In the genomic region with DNA sequence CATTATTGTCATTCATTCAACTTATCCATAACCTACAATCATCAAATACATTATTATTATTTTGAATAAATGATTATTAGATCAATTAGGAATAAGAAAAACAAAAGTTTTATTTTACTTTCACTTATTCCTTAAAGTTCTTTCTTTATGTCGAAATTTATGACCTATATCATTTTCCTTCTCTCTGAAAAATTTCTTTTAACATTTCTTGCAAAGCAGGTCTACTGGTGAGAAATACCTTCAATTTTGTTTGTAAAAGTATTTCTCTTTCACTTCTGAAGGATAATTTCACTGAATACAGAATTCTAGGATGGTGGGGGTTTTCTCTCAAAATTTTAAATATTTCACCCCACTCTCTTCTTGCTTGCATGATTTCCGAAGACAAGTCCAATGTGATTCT, we compare ENCODE assay signal across 28 cellular contexts. TPM values are rescaled to one million over a fixed set of nuclear protein-coding genes. Genes with fewer than 3 reads are reported as not detected.
"Had no signal": no experiment of that assay in that cellular context is flagged by ENCODE, and none has a peak within 500 bp of the region (broad histone marks: within the 10 kb centered on the region; RNA-seq: fewer than 3 reads in every experiment).

No MANE protein-coding gene starts in this region.

- H3K4me1 ChIP-seq: testis, uterus had no signal

- H3K27ac ChIP-seq: stomach, suprapubic skin, testis, thoracic aorta, thyroid gland, tibial artery, tibial nerve, transverse colon, upper lobe of left lung, upper lobe of right lung, uterus, vagina had no signal

- H3K27me3 ChIP-seq: testis, thyroid gland, vagina had no signal

- H3K4me3 ChIP-seq: stomach, suprapubic skin, testis, thoracic aorta, thyroid gland, tibial artery, tibial nerve, transverse colon, upper lobe of left lung, upper lobe of right lung, uterus, vagina had no signal

- DNase-seq: stimulated activated CD4-positive, alpha-beta T cell treated with anti-CD3 and anti-CD28 coated beads, Interleukin-2, amount 100 ng/mL, for 48 hours; stimulated activated CD4-positive, alpha-beta T cell treated with anti-CD3 and anti-CD28 coated beads, Interleukin-4, amount 100 ng/mL, for 1 hour; stimulated activated CD4-positive, alpha-beta T cell treated with anti-CD3 and anti-CD28 coated beads, Interleukin-4, amount 100 ng/mL, for 24 hours; stimulated activated CD4-positive, alpha-beta T cell treated with anti-CD3 and anti-CD28 coated beads, Interleukin-4, amount 100 ng/mL, for 4 hours; stimulated activated CD8-positive, alpha-beta memory T cell treated with anti-CD3 and anti-CD28 coated beads, Interleukin-4, amount 100 ng/mL, for 48 hours; stimulated activated naive B cell treated with anti-CD40 and anti-IgM and Interleukin-4, amounts not matched to agents 10 μg/mL and 1 μg/mL and 100 μg/mL, for 72 hours; stimulated activated naive CD4-positive, alpha-beta T cell; stimulated activated naive CD4-positive, alpha-beta T cell treated with Interleukin-2 at 50 U/mL for 16 hours; stimulated activated naive CD8-positive, alpha-beta T cell treated with anti-CD3 and anti-CD28 coated beads, Interleukin-15, amount 100 ng/mL, for 72 hours; stimulated activated naive CD8-positive, alpha-beta T cell treated with anti-CD3 and anti-CD28 coated beads, Interleukin-15, Interleukin-2, amounts not matched to agents 100 U/mL and 50 U/mL, for 24 hours; stomach; substantia nigra; testis; thyroid gland; tibial artery; transverse colon; trophoblast cell; upper lobe of left lung; upper lobe of right lung; uterus had no signal

- H3K9me3 ChIP-seq: suprapubic skin, testis, thoracic aorta, thyroid gland, tibial artery, transverse colon, upper lobe of left lung, upper lobe of right lung, uterus, vagina had no signal

- ATAC-seq: stimulated activated effector memory CD8-positive, alpha-beta T cell treated with anti-CD3 and anti-CD28 coated beads, Interleukin-12 subunit alpha, Interleukin-12 subunit beta, amount 100 ng/mL, for 72 hours; stimulated activated memory B cell treated with anti-CD40 and anti-IgM and Interleukin-4, amounts not matched to agents 10 μg/mL and 1 μg/mL and 100 μg/mL, for 72 hours; stimulated activated naive B cell treated with anti-CD40 and anti-IgM and Interleukin-4, amounts not matched to agents 10 μg/mL and 1 μg/mL and 100 μg/mL, for 72 hours; stimulated activated naive CD8-positive, alpha-beta T cell treated with anti-CD3 and anti-CD28 coated beads, Interleukin-15, amount 100 ng/mL, for 72 hours; stimulated activated naive CD8-positive, alpha-beta T cell treated with anti-CD3 and anti-CD28 coated beads, Interleukin-15, Interleukin-2, amounts not matched to agents 100 U/mL and 50 U/mL, for 24 hours; upper lobe of right lung had no signal

- H3K36me3 ChIP-seq: stomach, suprapubic skin, thoracic aorta, thyroid gland, tibial artery, tibial nerve, transverse colon, upper lobe of left lung, upper lobe of right lung, uterus, vagina had no signal

- FAIRE-seq: urothelium cell line had no signal

RNA-seq across cellular contexts. Expression of a gene that starts 2.6 kb away (rescaled TPM):
- total RNA-seq: subcutaneous adipose tissue, suprapubic skin, thoracic aorta, tibial nerve, uterus, vagina had no signal
